In the genomic region with DNA sequence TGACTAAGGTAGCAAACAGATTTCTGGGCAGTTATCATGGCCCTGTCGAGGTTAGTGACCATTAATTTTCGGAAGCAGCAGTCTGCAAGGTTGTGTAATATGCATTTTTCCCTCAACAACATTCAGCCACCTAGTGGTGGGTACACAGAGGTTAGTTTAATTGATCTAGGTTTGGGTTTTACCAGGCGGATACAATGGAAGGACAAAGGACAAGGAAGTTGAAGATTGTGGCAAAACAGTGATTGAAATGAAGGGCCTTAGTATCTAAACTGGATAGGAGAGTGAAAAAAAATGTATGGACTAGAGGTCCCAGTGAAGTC, we compare ENCODE assay signal across 7 cellular contexts. TPM values are rescaled to one million over a fixed set of nuclear protein-coding genes. Genes with fewer than 3 reads are reported as not detected.
DNase-seq lines count a peak whose midpoint lies in the region; ATAC-seq, FAIRE-seq and TF ChIP-seq lines count a peak whose summit lies in the region.

No MANE protein-coding gene starts in this region.

- in situ Hi-C loops in GM12878 (cut with MboI), result no loop called here

- H3K9ac ChIP-seq in GM12878 (ENCODE audit: control insufficient read depth, insufficient read depth, low read length), result no peak overlapping the region

- CTCF ChIA-PET in GM12878 (lab: Yijun Ruan, JAX), result interaction anchor here (1.1 to 3.6 kb wide), 6 partner anchors 12 to 105 kb away, joined by 3 to 18 read pairs (median 10); no protein-coding TSS in a partner anchor

- peak overlapping the region; percentile 87 for H3K27ac ChIP-seq in GM12878 (ENCODE audit: control insufficient read depth, insufficient read depth)

- no peak overlapping the region for H3K27ac Mint-ChIP-seq in nephron

- POLR2A ChIA-PET in GM12878 (lab: Charles Lee), result no interaction called here

- peak; percentile 83 for FAIRE-seq in GM12878 (lab: Jason Lieb, UNC)

- intact Hi-C loops in GM12878 (cut with micrococcal nuclease; ENCODE audit: unreplicated experiment), result no loop called here

- SMC1A ChIA-PET in GM12878 (lab: Charles Lee; ENCODE audit: uncharacterized antibody, unreplicated experiment), result interaction anchor here (0.7 to 6.7 kb wide), 2 partner anchors 17 to 111 kb away, joined by 3 to 76 read pairs; no protein-coding TSS in a partner anchor

- no peak for TF ChIP-seq POLR2A in GM12878 (IDR thresholded peaks at IDR 0.05; ENCODE audit: low read depth, low read length)

- H3K4me2 ChIP-seq in GM12878 (ENCODE audit: control insufficient read depth, insufficient read depth), result peak overlapping the region; percentile 94; the same call in 1 of the 2 replicates

- no peaks in the 10 kb centered on the region for H4K20me1 ChIP-seq in GM12878 (ENCODE audit: control insufficient read depth, insufficient read depth)

- H2AFZ ChIP-seq in GM12878 (ENCODE audit: control insufficient read depth, low read depth, low read length), result peak overlapping the region; percentile 47

- no peaks in the 10 kb centered on the region for H3K27me3 ChIP-seq in GM12878 (replicated peaks in 1 of 2; ENCODE audit: control insufficient read depth in 2 of 2, insufficient read depth in 2 of 2, low read length in 1 of 2)

- peak; percentile 66 for DNase-seq in GF-D8 (lab: John Stamatoyannopoulos, UW)
- DNase-seq in GM12878 (ENCODE audit: low read depth, low spot score), result no peak
- no peak for DNase-seq in superior temporal gyrus (ENCODE audit: extremely low spot score)
- DNase-seq in stimulated activated CD4-positive, alpha-beta T cell treated with anti-CD3 and anti-CD28 coated beads, Interleukin-4, amount 100 ng/mL, for 1 hour, result no peak

- H3K27me3 Mint-ChIP-seq in nephron (ENCODE audit: low read depth), result peaks cover 9% of the 10 kb centered on the region

- H3K36me3 ChIP-seq in GM12878 (ENCODE audit: control insufficient read depth in 2 of 2, insufficient read depth in 2 of 2, low read length in 1 of 2), result no peaks in the 10 kb centered on the region

- no peaks in the 10 kb centered on the region for H3K9me3 Mint-ChIP-seq in nephron

- peaks cover 9% of the 10 kb centered on the region for H3K36me3 Mint-ChIP-seq in nephron (ENCODE audit: low read depth)

- H3K9me3 ChIP-seq in GM12878 (replicated peaks; ENCODE audit: control insufficient read depth, insufficient read depth, low read length), result no peaks in the 10 kb centered on the region

- H3K4me1 ChIP-seq in GM12878 (ENCODE audit: control insufficient read depth, insufficient read depth, low read length), result peaks cover 49% of the 10 kb centered on the region

- peak; percentile 46; the same call in 1 of the 2 replicates for TF ChIP-seq RAD21 in GM12878 (IDR thresholded peaks at IDR 0.05; ENCODE audit: insufficient read depth, low read depth, low read length)

- peaks cover 5% of the 10 kb centered on the region for H3K79me2 ChIP-seq in GM12878 (ENCODE audit: control insufficient read depth, insufficient read depth, low read length)

- peak; percentile 4; the same call in 1 of the 3 replicates for ATAC-seq in GM12878
- no peak for ATAC-seq in HG03378 (IDR thresholded peaks at IDR 0.05; ENCODE audit: unreplicated experiment)

- TF ChIP-seq EP300 in GM12878 (IDR thresholded peaks at IDR 0.05; ENCODE audit: borderline replicate concordance in 1 of 2, control insufficient read depth in 1 of 2, low read depth in 2 of 2, low read length in 2 of 2), result no peak

- WGBS in GM12878 (ENCODE audit: insufficient coverage, insufficient replicate concordance, low lambda C conversion rate, missing lambda C conversion rate), result 3% methylated on average over 3 of the region's 3 CpGs

- TF ChIP-seq CTCF in LNCAP (IDR thresholded peaks at IDR 0.05) (peak; percentile 54), GM12878 (IDR thresholded peaks at IDR 0.05 in 2 of 3, conservative IDR thresholded peaks at IDR 0.05 in 1 of 3; ENCODE audit: control insufficient read depth in 2 of 3, extremely low read depth in 1 of 3, insufficient read depth in 1 of 3, low read depth in 3 of 3, low read length in 3 of 3) (peak; percentile 47 to 73 (median 55)), nephron (IDR thresholded peaks at IDR 0.05; ENCODE audit: unreplicated experiment in 3 of 3) (peak; percentile 19 to 32 (median 27))

- BruUV-seq in GM12878 (replicated peaks; lab: Mats Ljungman, UMichigan), result no TSS peak

- no peak overlapping the region for H3K4me3 Mint-ChIP-seq in nephron

- H3K4me1 Mint-ChIP-seq in nephron, result peaks cover 26% of the 10 kb centered on the region

- RAD21 ChIA-PET in GM12878 (lab: Charles Lee; ENCODE audit: unreplicated experiment), result interaction anchor here (0.9 kb wide), 1 partner anchor 26 kb away, joined by 3 read pairs; no protein-coding TSS in a partner anchor

- peak overlapping the region; percentile 22; the same call in 1 of the 2 replicates for H3K4me3 ChIP-seq in GM12878

TF ChIP-seq in GM12878, 131 proteins besides CTCF, POLR2A, EP300 and RAD21:
- peak; percentile 40; the same call in 1 of the 2 replicates for TF ChIP-seq SMC3 (IDR thresholded peaks at IDR 0.05; ENCODE audit: borderline replicate concordance, low read length)
- TF ChIP-seq POU2F2 (IDR thresholded peaks at IDR 0.05; ENCODE audit: borderline replicate concordance, low read depth, low read length), result peak; percentile 85; the same call in 1 of the 3 replicates
- TF ChIP-seq STAT1 (conservative IDR thresholded peaks at IDR 0.05), result no peak
- peak; percentile 47 for TF ChIP-seq RUNX3 (IDR thresholded peaks at IDR 0.05; ENCODE audit: low read length)
- TF ChIP-seq YY1 (IDR thresholded peaks at IDR 0.05; ENCODE audit: low read depth, low read length), result peak; percentile 66; the same call in 1 of the 2 replicates
TF ChIP-seq in GM12878: peak in this region for 4.

RNA-seq across cellular contexts. Expression of a gene that starts 2.6 kb away (rescaled TPM):
- total RNA-seq in GM12878 (2013; cell fraction: nucleolus; rRNA removed), result 3.4 and 5.6 TPM in 2 replicates
- total RNA-seq in GM12878 (2014; rRNA removed) (17.1 and 26.5 TPM in 2 replicates), GM12878 (2014; rRNA removed; fragmentation: Illumina TruSeq; extraction: Trizol) (8.5 and 10.3 TPM in 2 replicates), GM12878 (2021) (15.9 and 18.1 TPM in 2 replicates)
- 0.87 TPM for polyA plus RNA-seq in GM12878 (2011; ENCODE audit: low read depth)
- polyA plus RNA-seq in GM12878 (2011; rRNA removed) (1.7 and 2.6 TPM in 2 replicates), GM12878 (2014; fragmentation: Illumina TruSeq; extraction: Trizol) (3.8 and 8.3 TPM in 2 replicates), GM12878 (2014; fragmentation: Nextera tagmentation; extraction: Ambion mirVana) (1 to 10 TPM in 1 of 2 experiments, under 1 TPM in 1; 0.93 to 1.8 TPM), GM12878 (2014; rRNA removed) (43.9 and 45.9 TPM in 2 replicates), GM12878 (2016; fragmentation: Nextera tagmentation; extraction: Ambion mirVana) (1 to 10 TPM; 5.6 to 8.1 TPM)
- polyA plus RNA-seq in GM12878 (2011; cell fraction: cytosol; rRNA removed), result 2.3 and 4.7 TPM in 2 replicates
- 36.5 and 40.7 TPM in 2 replicates for polyA plus RNA-seq in GM12878 (2011; cell fraction: nucleus; rRNA removed)
- polyA plus RNA-seq in GM12878 (2012), result 7.7 and 10.3 TPM in 2 replicates
- polyA minus RNA-seq in GM12878 (2011; rRNA and poly(A)+ RNA removed), result 0.80 and 1.3 TPM in 2 replicates
- polyA minus RNA-seq in GM12878 (2011; cell fraction: cytosol; rRNA and poly(A)+ RNA removed), result not detected in 2 replicates
- 0.48 and 1.9 TPM in 2 replicates for polyA minus RNA-seq in GM12878 (2011; cell fraction: nucleus; rRNA and poly(A)+ RNA removed)

RNA-seq across cellular contexts. Expression of a gene that starts 2.9 kb away (rescaled TPM):
- total RNA-seq in GM12878 (2013; cell fraction: nucleolus; rRNA removed), result 6.8 and 6.9 TPM in 2 replicates
- total RNA-seq in GM12878 (2014; rRNA removed) (11.7 and 16.7 TPM in 2 replicates), GM12878 (2014; rRNA removed; fragmentation: Illumina TruSeq; extraction: Trizol) (6.9 and 7.1 TPM in 2 replicates), GM12878 (2021) (13.2 and 13.8 TPM in 2 replicates)
- polyA plus RNA-seq in GM12878 (2011; ENCODE audit: low read depth), result 4.5 TPM
- polyA plus RNA-seq in GM12878 (2011; rRNA removed) (3.8 and 6.6 TPM in 2 replicates), GM12878 (2014; fragmentation: Illumina TruSeq; extraction: Trizol) (4.6 and 8.4 TPM in 2 replicates), GM12878 (2014; fragmentation: Nextera tagmentation; extraction: Ambion mirVana) (1 to 10 TPM; 3.1 to 6.2 TPM), GM12878 (2014; rRNA removed) (17.4 and 18.4 TPM in 2 replicates), GM12878 (2016; fragmentation: Nextera tagmentation; extraction: Ambion mirVana) (10 to 100 TPM; 22.5 to 23.9 TPM)
- 15.3 and 18.0 TPM in 2 replicates for polyA plus RNA-seq in GM12878 (2011; cell fraction: cytosol; rRNA removed)
- 10.2 and 12.0 TPM in 2 replicates for polyA plus RNA-seq in GM12878 (2011; cell fraction: nucleus; rRNA removed)
- 10.5 and 12.2 TPM in 2 replicates for polyA plus RNA-seq in GM12878 (2012)
- polyA minus RNA-seq in GM12878 (2011; rRNA and poly(A)+ RNA removed), result 5.7 and 11.4 TPM in 2 replicates
- 5.7 and 6.1 TPM in 2 replicates for polyA minus RNA-seq in GM12878 (2011; cell fraction: cytosol; rRNA and poly(A)+ RNA removed)
- 2.7 and 3.1 TPM in 2 replicates for polyA minus RNA-seq in GM12878 (2011; cell fraction: nucleus; rRNA and poly(A)+ RNA removed)

RNA-seq across cellular contexts. Expression of a gene that starts 53.8 kb away (rescaled TPM):
- not detected in 2 replicates for total RNA-seq in GM12878 (2013; cell fraction: nucleolus; rRNA removed)
- total RNA-seq in GM12878 (2014; rRNA removed) (not detected in 2 replicates), GM12878 (2014; rRNA removed; fragmentation: Illumina TruSeq; extraction: Trizol) (not detected in 2 replicates), GM12878 (2021) (not detected in 2 replicates)
- polyA plus RNA-seq in GM12878 (2011; ENCODE audit: low read depth), result not detected
- polyA plus RNA-seq in GM12878 (2011; rRNA removed) (not detected in 2 replicates), GM12878 (2014; fragmentation: Illumina TruSeq; extraction: Trizol) (not detected in 2 replicates), GM12878 (2014; fragmentation: Nextera tagmentation; extraction: Ambion mirVana) (not detected), GM12878 (2014; rRNA removed) (not detected in 2 replicates), GM12878 (2016; fragmentation: Nextera tagmentation; extraction: Ambion mirVana) (not detected)
- polyA plus RNA-seq in GM12878 (2011; cell fraction: cytosol; rRNA removed), result not detected in 2 replicates
- not detected in 2 replicates for polyA plus RNA-seq in GM12878 (2011; cell fraction: nucleus; rRNA removed)
- not detected in 2 replicates for polyA plus RNA-seq in GM12878 (2012)
- under 0.01 and 3,585 TPM in 2 replicates for polyA minus RNA-seq in GM12878 (2011; rRNA and poly(A)+ RNA removed)
- 537 and 622 TPM in 2 replicates for polyA minus RNA-seq in GM12878 (2011; cell fraction: cytosol; rRNA and poly(A)+ RNA removed)
- polyA minus RNA-seq in GM12878 (2011; cell fraction: nucleus; rRNA and poly(A)+ RNA removed), result under 0.01 TPM in 2 replicates
